1 cellular context compared by ENCODE assay signal in genomic region chr1:246932366-246932700, GRCh38.
TF ChIP-seq lines count a peak whose summit lies in the region.

No MANE protein-coding gene starts in this region.

TF ChIP-seq in K562, 482 proteins besides CTCF, POLR2A, EP300 and RAD21 (continued from another document):
- no peak for TF ChIP-seq ZBTB9 (CRISPR knock-in tag; IDR thresholded peaks at IDR 0.05)
- TF ChIP-seq TAL1 (IDR thresholded peaks at IDR 0.05) = 0 out of 2 replicates have a peak, but pooled peaks have one; percentile 18
- TF ChIP-seq PHF21A (IDR thresholded peaks at IDR 0.05; ENCODE audit: borderline replicate concordance, low read depth) = no peak
- TF ChIP-seq SFPQ (IDR thresholded peaks at IDR 0.05; ENCODE audit: low read depth, low read length) = no peak
- no peak for TF ChIP-seq TAF9B (IDR thresholded peaks at IDR 0.05; ENCODE audit: partially characterized antibody)
- TF ChIP-seq HCFC1 (IDR thresholded peaks at IDR 0.05; ENCODE audit: low read depth, low read length) = no peak
- TF ChIP-seq ZNF512 (tag; IDR thresholded peaks at IDR 0.05) = peak; percentile 56; the same call in 1 of the 2 replicates
- no peak for TF ChIP-seq ZC3H11A (IDR thresholded peaks at IDR 0.05; ENCODE audit: low read depth, low read length)
- 0 out of 2 replicates have a peak, but pooled peaks have one; percentile 9 for TF ChIP-seq ZEB2 (IDR thresholded peaks at IDR 0.05)
- TF ChIP-seq ZNF175 (CRISPR knock-in tag; IDR thresholded peaks at IDR 0.05; ENCODE audit: low read depth) = peak; percentile 14
- no peak for TF ChIP-seq ARID1B (IDR thresholded peaks at IDR 0.05)
- no peak for TF ChIP-seq STAG1 (CRISPR knock-in tag; IDR thresholded peaks at IDR 0.05; ENCODE audit: borderline replicate concordance)
- TF ChIP-seq ZNF717 (CRISPR knock-in tag; IDR thresholded peaks at IDR 0.05) = no peak
- no peak for TF ChIP-seq HDGF (IDR thresholded peaks at IDR 0.05)
- no peak for TF ChIP-seq KLF6 (CRISPR knock-in tag; IDR thresholded peaks at IDR 0.05; ENCODE audit: borderline replicate concordance)
- TF ChIP-seq RBM34 (IDR thresholded peaks at IDR 0.05; ENCODE audit: borderline replicate concordance, insufficient read depth, low read length) = no peak
- TF ChIP-seq FOSL1 (tag; conservative IDR thresholded peaks at IDR 0.05) = 0 out of 2 replicates have a peak, but pooled peaks have one; percentile 11
- TF ChIP-seq NR2C1 (IDR thresholded peaks at IDR 0.05) = no peak; the same call in 1 of the 2 replicates
- TF ChIP-seq NR2C1 (tag; IDR thresholded peaks at IDR 0.05) = no peak; the same call in 1 of the 2 replicates
- peak; percentile 44; the same call in 1 of the 2 replicates for TF ChIP-seq NBN (IDR thresholded peaks at IDR 0.05; ENCODE audit: low read depth)
- no peak for TF ChIP-seq ETV5 (CRISPR knock-in tag; IDR thresholded peaks at IDR 0.05; ENCODE audit: low read depth)
- no peak for TF ChIP-seq RERE (CRISPR knock-in tag; IDR thresholded peaks at IDR 0.05; ENCODE audit: borderline replicate concordance)
- no peak for TF ChIP-seq USF2 (CRISPR knock-in tag; IDR thresholded peaks at IDR 0.05)
- TF ChIP-seq MIER1 (IDR thresholded peaks at IDR 0.05; ENCODE audit: low read depth) = peak; percentile 75
- TF ChIP-seq GABPB1 (CRISPR knock-in tag; IDR thresholded peaks at IDR 0.05) = no peak
- peak; percentile 53; the same call in 1 of the 2 replicates for TF ChIP-seq SMARCA5 (IDR thresholded peaks at IDR 0.05)
- no peak for TF ChIP-seq MAFG (tag; conservative IDR thresholded peaks at IDR 0.05)
- TF ChIP-seq YBX1 (IDR thresholded peaks at IDR 0.05) = no peak
- no peak for TF ChIP-seq MNT (conservative IDR thresholded peaks at IDR 0.05)
- no peak for TF ChIP-seq POLR2AphosphoS2 (IDR thresholded peaks at IDR 0.05; ENCODE audit: low read length)
